Comparison of ENCODE assay signal across 8 cellular contexts in genomic region chr1:155134858-155135415, GRCh38. TPM values are rescaled to one million over a fixed set of nuclear protein-coding genes. Genes with fewer than 3 reads are reported as not detected.
A peak's percentile ranks its signal among the peaks of the same experiment; 100 is the strongest.
DNase-seq lines count a peak whose midpoint lies in the region; ATAC-seq, FAIRE-seq and TF ChIP-seq lines count a peak whose summit lies in the region.

No MANE protein-coding gene starts in this region.

- H3K9me3 ChIP-seq in pancreas (no peaks in the 10 kb centered on the region), vagina (no peaks in the 10 kb centered on the region)

- ATAC-seq in activated naive CD8-positive, alpha-beta T cell treated with anti-CD3 and anti-CD28 coated beads, Interleukin-2, amount 50 U/mL, for 24 hours: peak; percentile 30
- ATAC-seq in pancreas (peak; percentile 72 to 80 (median 76)), GM19467 (IDR thresholded peaks at IDR 0.05; ENCODE audit: unreplicated experiment) (no peak)

- peak overlapping the region; percentile 100 for H3K27ac Mint-ChIP-seq in activated naive CD8-positive, alpha-beta T cell treated with anti-CD3 and anti-CD28 coated beads, Interleukin-2, amount 50 U/mL, for 24 hours

- H3K27me3 ChIP-seq in pancreas: no peaks in the 10 kb centered on the region
- no peaks in the 10 kb centered on the region for H3K27me3 ChIP-seq in vagina

- H3K4me1 ChIP-seq in pancreas: peaks cover 33 to 62% (median 36%) of the 10 kb centered on the region in 3 donors
- peaks cover 82% of the 10 kb centered on the region for H3K4me1 ChIP-seq in vagina

- FAIRE-seq in pancreas (lab: Jason Lieb, UNC): no peak

- H3K9me3 Mint-ChIP-seq in activated naive CD8-positive, alpha-beta T cell treated with anti-CD3 and anti-CD28 coated beads, Interleukin-2, amount 50 U/mL, for 24 hours: no peaks in the 10 kb centered on the region

- TF ChIP-seq CTCF in pancreas (IDR thresholded peaks at IDR 0.05): no peak
- no peak for TF ChIP-seq CTCF in vagina (IDR thresholded peaks at IDR 0.05)

- peak overlapping the region; percentile 29 to 63 (median 50) for H3K4me3 ChIP-seq in pancreas
- peak overlapping the region; percentile 57 to 90 for H3K4me3 ChIP-seq in vagina

- peak overlapping the region; percentile 99 for H3K4me3 Mint-ChIP-seq in activated naive CD8-positive, alpha-beta T cell treated with anti-CD3 and anti-CD28 coated beads, Interleukin-2, amount 50 U/mL, for 24 hours

- no peak for TF ChIP-seq POLR2A in vagina (IDR thresholded peaks at IDR 0.05)

- no peaks in the 10 kb centered on the region for H3K27me3 Mint-ChIP-seq in activated naive CD8-positive, alpha-beta T cell treated with anti-CD3 and anti-CD28 coated beads, Interleukin-2, amount 50 U/mL, for 24 hours

- DNase-seq in DMS53 (lab: John Stamatoyannopoulos, UW) (peak; percentile 95), HuH-7.5 (ENCODE audit: low spot score) (peak; percentile 83), SHP77 (lab: John Stamatoyannopoulos, UW) (peak; percentile 80 to 86), cardiac septum (ENCODE audit: low spot score) (peak; percentile 93), pancreas (peak; percentile 86 to 95 (median 94)), vagina (ENCODE audit: extremely low spot score in 2 of 2) (peak in 1 of 2 donors; percentile 97)
- DNase-seq in activated naive CD8-positive, alpha-beta T cell treated with anti-CD3 and anti-CD28 coated beads, Interleukin-2, amount 50 U/mL, for 24 hours: peak; percentile 73

- 4% methylated on average over 18 of the region's 18 CpGs for WGBS in pancreas, 2 donors

- intact Hi-C loops in cardiac septum (cut with DNase I): loop anchor here (5.0 kb wide), 1 partner anchor 83 kb away; the partner anchor contains the start of gene ADAM15
- intact Hi-C loops in pancreas (cut with DNase I): no loop called here
- intact Hi-C loops in vagina (cut with DNase I): loop anchor here (5.0 kb wide), 1 partner anchor 43 kb away; no protein-coding TSS in a partner anchor

- peaks cover 42% of the 10 kb centered on the region for H3K4me1 Mint-ChIP-seq in activated naive CD8-positive, alpha-beta T cell treated with anti-CD3 and anti-CD28 coated beads, Interleukin-2, amount 50 U/mL, for 24 hours

- H3K36me3 Mint-ChIP-seq in activated naive CD8-positive, alpha-beta T cell treated with anti-CD3 and anti-CD28 coated beads, Interleukin-2, amount 50 U/mL, for 24 hours (ENCODE audit: low read depth): peaks cover 20% of the 10 kb centered on the region

- peak overlapping the region; percentile 87 to 99 (median 98) for H3K27ac ChIP-seq in pancreas
- peak overlapping the region; percentile 97 for H3K27ac ChIP-seq in vagina

- H3K36me3 ChIP-seq in pancreas (peaks cover 0 to 31% (median 19%) of the 10 kb centered on the region in 3 donors), vagina (peaks cover 0 to 33% of the 10 kb centered on the region in 2 donors)

RNA-seq across cellular contexts. Expression of gene SLC50A1, which starts 0.7 kb away (rescaled TPM):
- 11.2 TPM for total RNA-seq in cardiac septum
- 10 to 100 TPM; 18.7 to 33.3 (median 26.2) TPM for total RNA-seq in pancreas
- 10 to 100 TPM; 32.8 to 33.0 TPM for polyA plus RNA-seq in pancreas
- 11.8 TPM for total RNA-seq in vagina

RNA-seq across cellular contexts. Expression of gene DPM3, which starts 5.4 kb away (rescaled TPM):
- total RNA-seq in cardiac septum: 56.3 TPM
- total RNA-seq in pancreas: 10 to 100 TPM; 39.4 to 46.5 (median 42.3) TPM
- 100 to 1,000 TPM; 211 to 227 TPM for polyA plus RNA-seq in pancreas
- 114 TPM for total RNA-seq in vagina

RNA-seq across cellular contexts. Expression of gene EFNA1, which starts 7.3 kb away (rescaled TPM):
- total RNA-seq in cardiac septum (30.2 TPM), pancreas (10 to 100 TPM; 19.5 to 45.9 (median 30.4) TPM), vagina (57.9 TPM)
- polyA plus RNA-seq in pancreas: 10 to 100 TPM; 47.9 to 91.7 TPM

RNA-seq across cellular contexts. Expression of gene KRTCAP2, which starts 38.2 kb away (rescaled TPM):
- total RNA-seq in cardiac septum (112 TPM), pancreas (100 to 1,000 TPM in 4 of 6 donors, 10 to 100 TPM in 2; 91.8 to 119 (median 102) TPM), vagina (117 TPM)
- polyA plus RNA-seq in pancreas: 100 to 1,000 TPM; 182 to 238 TPM

RNA-seq across cellular contexts. Expression of gene TRIM46, which starts 38.7 kb away (rescaled TPM):
- not detected for total RNA-seq in cardiac septum
- total RNA-seq in pancreas: under 1 TPM; 0.19 to 0.59 (median 0.33) TPM
- polyA plus RNA-seq in pancreas: 1 to 10 TPM; 1.2 to 4.1 TPM
- 2.7 TPM for total RNA-seq in vagina

Comparison
In these comparisons a context has a peak if more than half of its experiments do, and no peak if none do; other contexts are left out.
1. intact Hi-C loops: an anchor here in cardiac septum (5.0 kb wide) and vagina (5.0 kb wide); none called in pancreas.